Comparison of ENCODE assay signal across 15 cellular contexts in genomic region chr3:127764841-127765362, GRCh38. TPM values are rescaled to one million over a fixed set of nuclear protein-coding genes. Genes with fewer than 3 reads are reported as not detected.
A peak's percentile ranks its signal among the peaks of the same experiment; 100 is the strongest.
DNase-seq lines count a peak whose midpoint lies in the region; ATAC-seq lines count a peak whose summit lies in the region.
"Had no signal": no experiment of that assay in that cellular context is flagged by ENCODE, and none has a peak within 500 bp of the region (broad histone marks: within the 10 kb centered on the region; RNA-seq: fewer than 3 reads in every experiment).

No MANE protein-coding gene starts in this region.

- H3K27ac ChIP-seq in subcutaneous abdominal adipose tissue (ENCODE audit: low read depth, low read length), result peak overlapping the region; percentile 10
- no peak overlapping the region for H3K27ac ChIP-seq in right cardiac atrium (ENCODE audit: low read length)
- H3K27ac ChIP-seq: neutrophil had no signal

- intact Hi-C loops in right cardiac atrium (cut with DNase I), result loop anchor here in 1 of 4 donors (10.0 kb wide), 1 partner anchor 60 kb away; the partner anchor contains the start of gene MGLL

- H3K4me3 ChIP-seq in subcutaneous abdominal adipose tissue (ENCODE audit: low read depth in 1 of 5, low read length in 5 of 5) (no peak overlapping the region), right cardiac atrium (ENCODE audit: low read length) (no peak overlapping the region)

- H3K9ac ChIP-seq in subcutaneous abdominal adipose tissue (ENCODE audit: low read length in 5 of 5), result no peak overlapping the region

- peaks cover 2 to 14% (median 9%) of the 10 kb centered on the region in 5 donors for H3K9me3 ChIP-seq in subcutaneous abdominal adipose tissue (ENCODE audit: control insufficient read depth in 5 of 5, low read length in 5 of 5)
- H3K9me3 ChIP-seq in right cardiac atrium (ENCODE audit: control insufficient read depth, low read length), result peaks cover 2% of the 10 kb centered on the region
- H3K9me3 ChIP-seq: neutrophil had no signal

- H3K4me1 ChIP-seq in subcutaneous abdominal adipose tissue (ENCODE audit: control insufficient read depth in 5 of 5, insufficient read depth in 5 of 5, low read length in 5 of 5), result peaks cover 10 to 61% (median 47%) of the 10 kb centered on the region in 5 donors
- H3K4me1 ChIP-seq in right cardiac atrium (ENCODE audit: control insufficient read depth, insufficient read depth, low read length), result peaks cover 31% of the 10 kb centered on the region

- H3K27me3 ChIP-seq in subcutaneous abdominal adipose tissue (ENCODE audit: control insufficient read depth in 5 of 5, insufficient read depth in 4 of 5, low read length in 5 of 5) (no peaks in the 10 kb centered on the region), right cardiac atrium (ENCODE audit: control insufficient read depth, insufficient read depth) (no peaks in the 10 kb centered on the region)
- H3K27me3 ChIP-seq: neutrophil had no signal

- peaks cover 0 to 4% of the 10 kb centered on the region in 2 donors for H3K36me3 Mint-ChIP-seq in activated naive CD4-positive, alpha-beta T cell treated with anti-CD3 and anti-CD28 coated beads, Interleukin-2, amount 50 U/mL, for 72 hours

- DNase-seq in activated naive CD4-positive, alpha-beta T cell treated with anti-CD3 and anti-CD28 coated beads, Interleukin-2, amount 50 U/mL, for 72 hours (ENCODE audit: low spot score in 2 of 2), result no peak
- no peak for DNase-seq in activated naive CD4-positive, alpha-beta T cell (lab: John Stamatoyannopoulos, UW)
- peak; percentile 32 for DNase-seq in astrocyte of the hippocampus (ENCODE audit: low read depth, low spot score)
- DNase-seq in right cardiac atrium, result no peak
- DNase-seq in activated CD4-positive, CD25-positive, alpha-beta regulatory T cell (lab: John Stamatoyannopoulos, UW), result no peak
- DNase-seq: activated CD4-positive, alpha-beta T cell treated with anti-CD3 and anti-CD28 coated beads for 4 hours; effector CD8-positive, alpha-beta T cell; GDM1; NCI-H526 treated with DMSO at 0.1 percent for 48 hours; stimulated activated CD4-positive, alpha-beta T cell treated with anti-CD3 and anti-CD28 coated beads, Interleukin-4, amount 100 ng/mL, for 24 hours; substantia nigra had no signal

- H3K36me3 ChIP-seq in subcutaneous abdominal adipose tissue (ENCODE audit: control insufficient read depth in 5 of 5, insufficient read depth in 5 of 5, low read length in 5 of 5), result peaks cover 4 to 40% (median 19%) of the 10 kb centered on the region in 5 donors
- H3K36me3 ChIP-seq: neutrophil had no signal

- H3K9me3 Mint-ChIP-seq in activated naive CD4-positive, alpha-beta T cell treated with anti-CD3 and anti-CD28 coated beads, Interleukin-2, amount 50 U/mL, for 72 hours, result peaks cover 0 to 10% of the 10 kb centered on the region in 2 donors

- H3K27ac Mint-ChIP-seq in activated naive CD4-positive, alpha-beta T cell treated with anti-CD3 and anti-CD28 coated beads, Interleukin-2, amount 50 U/mL, for 72 hours, result no peak overlapping the region

- 72% methylated on average over 5 of the region's 5 CpGs for WGBS in right cardiac atrium

- ATAC-seq in activated naive CD4-positive, alpha-beta T cell treated with anti-CD3 and anti-CD28 coated beads, Interleukin-2, amount 50 U/mL, for 72 hours, result peak; percentile 33 to 69
- ATAC-seq in HG03045 (IDR thresholded peaks at IDR 0.05; ENCODE audit: unreplicated experiment) (peak; percentile 32), HG03039 (IDR thresholded peaks at IDR 0.05; ENCODE audit: unreplicated experiment) (no peak), right cardiac atrium (no peak)

RNA-seq across cellular contexts. Expression of gene MGLL, which starts 57.4 kb away (rescaled TPM):
- total RNA-seq in activated naive CD4-positive, alpha-beta T cell treated with anti-CD3 and anti-CD28 coated beads, Interleukin-2, amount 50 U/mL, for 72 hours, result under 1 TPM; 0.14 to 0.29 TPM
- 10 to 100 TPM; 52.2 to 80.4 (median 65.3) TPM for total RNA-seq in right cardiac atrium
- polyA plus RNA-seq in right cardiac atrium, result 64.9 TPM

Comparison
In these comparisons a context has a peak if more than half of its experiments do, and no peak if none do; other contexts are left out.
1. ATAC-seq: peak in activated naive CD4-positive, alpha-beta T cell treated with anti-CD3 and anti-CD28 coated beads, Interleukin-2, amount 50 U/mL, for 72 hours (2 of 2) and HG03045 (single experiment); none in HG03039 (single experiment) and right cardiac atrium (0 of 2).
2. RNA of gene MGLL, which starts 57.4 kb away (total RNA-seq): 52.2 to 80.4 TPM in right cardiac atrium; 0.14 to 0.29 TPM in activated naive CD4-positive, alpha-beta T cell treated with anti-CD3 and anti-CD28 coated beads, Interleukin-2, amount 50 U/mL, for 72 hours; every median in the first group is over 10 times any median in the second.